Comparison of ENCODE assay signal across 1 cellular context in the genomic region with DNA sequence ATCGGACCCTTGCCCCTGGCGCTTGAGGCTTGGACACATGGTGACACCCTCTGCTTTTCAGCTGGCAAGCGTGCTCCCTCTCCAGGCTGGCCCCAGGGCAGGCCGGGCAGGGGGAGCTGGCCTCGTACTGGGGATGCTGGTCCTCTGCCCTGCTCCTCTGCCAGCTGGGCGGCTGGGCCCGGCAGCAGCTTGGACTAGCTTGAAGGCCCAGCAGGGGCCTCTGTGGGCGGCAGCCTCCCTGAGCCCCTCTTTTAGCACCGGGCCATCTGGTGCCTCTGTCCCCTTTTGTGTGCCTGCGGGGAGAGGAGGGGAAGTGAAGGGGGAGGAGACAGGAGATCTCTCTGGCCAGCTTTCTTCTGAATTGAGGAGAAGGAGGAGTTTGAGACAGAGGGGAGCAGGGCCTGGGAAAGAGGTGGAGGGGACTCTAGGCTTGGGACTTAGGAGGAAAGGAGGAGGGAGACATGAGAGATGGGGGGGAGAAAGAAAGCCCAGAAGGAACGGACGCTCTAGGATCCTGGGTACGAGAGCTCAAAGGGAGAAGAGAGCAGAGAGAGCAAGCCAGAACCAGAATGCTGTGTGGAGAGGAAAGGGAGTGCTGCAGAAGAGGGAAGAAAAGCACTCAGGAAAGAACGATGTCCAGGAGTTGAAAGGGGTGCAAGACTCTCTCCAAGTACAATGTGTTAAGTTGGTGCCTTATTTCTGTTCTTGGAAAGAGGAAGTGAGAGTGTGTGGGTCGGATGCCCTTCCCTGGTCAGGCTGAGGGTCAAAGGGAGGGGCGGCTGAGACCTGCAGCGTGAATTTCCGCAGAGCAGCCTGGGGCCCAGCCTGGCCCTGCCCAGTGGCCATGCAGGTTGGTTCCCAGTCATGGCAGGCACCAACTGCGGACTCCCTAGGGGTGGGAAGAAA.
TF ChIP-seq lines count a peak whose summit lies in the region.

No MANE protein-coding gene starts in this region.

TF ChIP-seq in K562, 482 proteins besides CTCF, POLR2A, EP300 and RAD21 (continued from another document and continues in another):
- TF ChIP-seq, protein P1, sequence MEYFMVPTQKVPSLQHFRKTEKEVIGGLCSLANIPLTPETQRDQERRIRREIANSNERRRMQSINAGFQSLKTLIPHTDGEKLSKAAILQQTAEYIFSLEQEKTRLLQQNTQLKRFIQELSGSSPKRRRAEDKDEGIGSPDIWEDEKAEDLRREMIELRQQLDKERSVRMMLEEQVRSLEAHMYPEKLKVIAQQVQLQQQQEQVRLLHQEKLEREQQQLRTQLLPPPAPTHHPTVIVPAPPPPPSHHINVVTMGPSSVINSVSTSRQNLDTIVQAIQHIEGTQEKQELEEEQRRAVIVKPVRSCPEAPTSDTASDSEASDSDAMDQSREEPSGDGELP (CRISPR knock-in tag; IDR thresholded peaks at IDR 0.05; ENCODE audit: borderline replicate concordance), result 0 out of 2 replicates have a peak, but pooled peaks have one; percentile 39
- TF ChIP-seq RB1 (IDR thresholded peaks at IDR 0.05; ENCODE audit: low read depth) (no peak), HLTF (IDR thresholded peaks at IDR 0.05) (peak; percentile 72; the same call in 1 of the 2 replicates), ZNF644 (tag; IDR thresholded peaks at IDR 0.05; ENCODE audit: low read depth) (no peak), RNF2 (IDR thresholded peaks at IDR 0.05) (no peak), TGIF2 (CRISPR knock-in tag; IDR thresholded peaks at IDR 0.05) (no peak), KLF10 (CRISPR knock-in tag; IDR thresholded peaks at IDR 0.05) (no peak), ETS2 (tag; IDR thresholded peaks at IDR 0.05; ENCODE audit: borderline replicate concordance, poor library complexity, severe bottlenecking) (no peak), GATA2 (CRISPR knock-in tag; IDR thresholded peaks at IDR 0.05) (no peak), RAD51 (IDR thresholded peaks at IDR 0.05; ENCODE audit: borderline replicate concordance, low read depth) (no peak), TFAM (CRISPR knock-in tag; conservative IDR thresholded peaks at IDR 0.05) (no peak), ARID1B (IDR thresholded peaks at IDR 0.05) (peak; percentile 35; the same call in 1 of the 2 replicates), SOX6 (IDR thresholded peaks at IDR 0.05) (0 out of 2 replicates have a peak, but pooled peaks have one; percentile 35), ZNF133 (CRISPR knock-in tag; IDR thresholded peaks at IDR 0.05) (0 out of 2 replicates have a peak, but pooled peaks have one; percentile 54), NR2C1 (IDR thresholded peaks at IDR 0.05) (peak; percentile 63; the same call in 1 of the 2 replicates), NR2C1 (tag; IDR thresholded peaks at IDR 0.05) (0 out of 2 replicates have a peak, but pooled peaks have one; percentile 37), GTF2A2 (tag; IDR thresholded peaks at IDR 0.05) (no peak), ZNF232 (CRISPR knock-in tag; IDR thresholded peaks at IDR 0.05) (no peak), ZNF316 (IDR thresholded peaks at IDR 0.05) (no peak), NFE2 (IDR thresholded peaks at IDR 0.05; ENCODE audit: low read depth) (peak; percentile 22; the same call in 1 of the 2 replicates), NELFE (IDR thresholded peaks at IDR 0.05; ENCODE audit: insufficient read depth, insufficient read length) (no peak), CLOCK (CRISPR knock-in tag; IDR thresholded peaks at IDR 0.05; ENCODE audit: borderline replicate concordance) (no peak), ZKSCAN1 (IDR thresholded peaks at IDR 0.05; ENCODE audit: low read depth, low read length) (no peak), RREB1 (CRISPR knock-in tag; IDR thresholded peaks at IDR 0.05) (no peak), CBX1 (IDR thresholded peaks at IDR 0.05; ENCODE audit: low read depth) (no peak), OTX1 (CRISPR knock-in tag; IDR thresholded peaks at IDR 0.05) (no peak; the same call in none of the 2 replicates), ZNF395 (CRISPR knock-in tag; IDR thresholded peaks at IDR 0.05) (no peak), HDAC1 (IDR thresholded peaks at IDR 0.05) (peak in 1 of 2 experiments; percentile 62; a peak in 2 of 4 replicates), GATAD2A (IDR thresholded peaks at IDR 0.05) (no peak)
- TF ChIP-seq, protein P2, sequence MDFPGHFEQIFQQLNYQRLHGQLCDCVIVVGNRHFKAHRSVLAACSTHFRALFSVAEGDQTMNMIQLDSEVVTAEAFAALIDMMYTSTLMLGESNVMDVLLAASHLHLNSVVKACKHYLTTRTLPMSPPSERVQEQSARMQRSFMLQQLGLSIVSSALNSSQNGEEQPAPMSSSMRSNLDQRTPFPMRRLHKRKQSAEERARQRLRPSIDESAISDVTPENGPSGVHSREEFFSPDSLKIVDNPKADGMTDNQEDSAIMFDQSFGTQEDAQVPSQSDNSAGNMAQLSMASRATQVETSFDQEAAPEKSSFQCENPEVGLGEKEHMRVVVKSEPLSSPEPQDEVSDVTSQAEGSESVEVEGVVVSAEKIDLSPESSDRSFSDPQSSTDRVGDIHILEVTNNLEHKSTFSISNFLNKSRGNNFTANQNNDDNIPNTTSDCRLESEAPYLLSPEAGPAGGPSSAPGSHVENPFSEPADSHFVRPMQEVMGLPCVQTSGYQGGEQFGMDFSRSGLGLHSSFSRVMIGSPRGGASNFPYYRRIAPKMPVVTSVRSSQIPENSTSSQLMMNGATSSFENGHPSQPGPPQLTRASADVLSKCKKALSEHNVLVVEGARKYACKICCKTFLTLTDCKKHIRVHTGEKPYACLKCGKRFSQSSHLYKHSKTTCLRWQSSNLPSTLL (IDR thresholded peaks at IDR 0.05), result no peak
- TF ChIP-seq, protein P3, sequence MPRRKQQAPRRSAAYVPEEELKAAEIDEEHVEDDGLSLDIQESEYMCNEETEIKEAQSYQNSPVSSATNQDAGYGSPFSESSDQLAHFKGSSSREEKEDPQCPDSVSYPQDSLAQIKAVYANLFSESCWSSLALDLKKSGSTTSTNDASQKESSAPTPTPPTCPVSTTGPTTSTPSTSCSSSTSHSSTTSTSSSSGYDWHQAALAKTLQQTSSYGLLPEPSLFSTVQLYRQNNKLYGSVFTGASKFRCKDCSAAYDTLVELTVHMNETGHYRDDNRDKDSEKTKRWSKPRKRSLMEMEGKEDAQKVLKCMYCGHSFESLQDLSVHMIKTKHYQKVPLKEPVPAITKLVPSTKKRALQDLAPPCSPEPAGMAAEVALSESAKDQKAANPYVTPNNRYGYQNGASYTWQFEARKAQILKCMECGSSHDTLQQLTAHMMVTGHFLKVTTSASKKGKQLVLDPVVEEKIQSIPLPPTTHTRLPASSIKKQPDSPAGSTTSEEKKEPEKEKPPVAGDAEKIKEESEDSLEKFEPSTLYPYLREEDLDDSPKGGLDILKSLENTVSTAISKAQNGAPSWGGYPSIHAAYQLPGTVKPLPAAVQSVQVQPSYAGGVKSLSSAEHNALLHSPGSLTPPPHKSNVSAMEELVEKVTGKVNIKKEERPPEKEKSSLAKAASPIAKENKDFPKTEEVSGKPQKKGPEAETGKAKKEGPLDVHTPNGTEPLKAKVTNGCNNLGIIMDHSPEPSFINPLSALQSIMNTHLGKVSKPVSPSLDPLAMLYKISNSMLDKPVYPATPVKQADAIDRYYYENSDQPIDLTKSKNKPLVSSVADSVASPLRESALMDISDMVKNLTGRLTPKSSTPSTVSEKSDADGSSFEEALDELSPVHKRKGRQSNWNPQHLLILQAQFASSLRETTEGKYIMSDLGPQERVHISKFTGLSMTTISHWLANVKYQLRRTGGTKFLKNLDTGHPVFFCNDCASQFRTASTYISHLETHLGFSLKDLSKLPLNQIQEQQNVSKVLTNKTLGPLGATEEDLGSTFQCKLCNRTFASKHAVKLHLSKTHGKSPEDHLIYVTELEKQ (CRISPR knock-in tag; IDR thresholded peaks at IDR 0.05), result no peak
- TF ChIP-seq, protein P4, sequence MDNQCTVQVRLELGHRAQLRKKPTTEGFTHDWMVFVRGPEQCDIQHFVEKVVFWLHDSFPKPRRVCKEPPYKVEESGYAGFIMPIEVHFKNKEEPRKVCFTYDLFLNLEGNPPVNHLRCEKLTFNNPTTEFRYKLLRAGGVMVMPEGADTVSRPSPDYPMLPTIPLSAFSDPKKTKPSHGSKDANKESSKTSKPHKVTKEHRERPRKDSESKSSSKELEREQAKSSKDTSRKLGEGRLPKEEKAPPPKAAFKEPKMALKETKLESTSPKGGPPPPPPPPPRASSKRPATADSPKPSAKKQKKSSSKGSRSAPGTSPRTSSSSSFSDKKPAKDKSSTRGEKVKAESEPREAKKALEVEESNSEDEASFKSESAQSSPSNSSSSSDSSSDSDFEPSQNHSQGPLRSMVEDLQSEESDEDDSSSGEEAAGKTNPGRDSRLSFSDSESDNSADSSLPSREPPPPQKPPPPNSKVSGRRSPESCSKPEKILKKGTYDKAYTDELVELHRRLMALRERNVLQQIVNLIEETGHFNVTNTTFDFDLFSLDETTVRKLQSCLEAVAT (IDR thresholded peaks at IDR 0.05), result peak; percentile 76 to 85; a peak in 2 of 4 replicates
- TF ChIP-seq, protein P5, sequence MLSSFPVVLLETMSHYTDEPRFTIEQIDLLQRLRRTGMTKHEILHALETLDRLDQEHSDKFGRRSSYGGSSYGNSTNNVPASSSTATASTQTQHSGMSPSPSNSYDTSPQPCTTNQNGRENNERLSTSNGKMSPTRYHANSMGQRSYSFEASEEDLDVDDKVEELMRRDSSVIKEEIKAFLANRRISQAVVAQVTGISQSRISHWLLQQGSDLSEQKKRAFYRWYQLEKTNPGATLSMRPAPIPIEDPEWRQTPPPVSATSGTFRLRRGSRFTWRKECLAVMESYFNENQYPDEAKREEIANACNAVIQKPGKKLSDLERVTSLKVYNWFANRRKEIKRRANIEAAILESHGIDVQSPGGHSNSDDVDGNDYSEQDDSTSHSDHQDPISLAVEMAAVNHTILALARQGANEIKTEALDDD (IDR thresholded peaks at IDR 0.05), result no peak
- TF ChIP-seq, protein P6, sequence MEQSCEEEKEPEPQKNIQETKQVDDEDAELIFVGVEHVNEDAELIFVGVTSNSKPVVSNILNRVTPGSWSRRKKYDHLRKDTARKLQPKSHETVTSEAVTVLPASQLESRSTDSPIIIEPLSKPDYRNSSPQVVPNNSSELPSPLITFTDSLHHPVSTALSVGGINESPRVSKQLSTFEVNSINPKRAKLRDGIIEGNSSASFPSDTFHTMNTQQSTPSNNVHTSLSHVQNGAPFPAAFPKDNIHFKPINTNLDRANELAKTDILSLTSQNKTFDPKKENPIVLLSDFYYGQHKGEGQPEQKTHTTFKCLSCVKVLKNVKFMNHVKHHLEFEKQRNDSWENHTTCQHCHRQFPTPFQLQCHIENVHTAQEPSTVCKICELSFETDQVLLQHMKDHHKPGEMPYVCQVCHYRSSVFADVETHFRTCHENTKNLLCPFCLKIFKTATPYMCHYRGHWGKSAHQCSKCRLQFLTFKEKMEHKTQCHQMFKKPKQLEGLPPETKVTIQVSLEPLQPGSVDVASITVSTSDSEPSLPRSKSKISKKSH (CRISPR knock-in tag; IDR thresholded peaks at IDR 0.05), result no peak
